Comparison of ENCODE assay signal across 8 cellular contexts in genomic region chr2:28895189-28895893, GRCh38.
A peak's percentile ranks its signal among the peaks of the same experiment; 100 is the strongest.
DNase-seq lines count a peak whose midpoint lies in the region; ATAC-seq and TF ChIP-seq lines count a peak whose summit lies in the region.

No MANE protein-coding gene starts in this region.

- ATAC-seq in GM19351 (IDR thresholded peaks at IDR 0.05; ENCODE audit: unreplicated experiment), result peak; percentile 11

- in situ Hi-C loops in brain microvascular endothelial cell (cut with HindIII; ENCODE audit: low pct_ligation_motif_present, low sequenced_read_pairs), result no loop called here

- H3K27me3 ChIP-seq in brain microvascular endothelial cell (replicated peaks), result no peaks in the 10 kb centered on the region

- peak overlapping the region; percentile 98 for H3K4me3 ChIP-seq in brain microvascular endothelial cell (ENCODE audit: low read depth, low read length)

- peak overlapping the region; percentile 66 for H3K27ac ChIP-seq in brain microvascular endothelial cell

- no peaks in the 10 kb centered on the region for H3K36me3 ChIP-seq in brain microvascular endothelial cell (replicated peaks)

- peak; percentile 41 for DNase-seq in AG08396 (ENCODE audit: low spot score)
- DNase-seq in HK-2 (ENCODE audit: unreplicated experiment), result peak; percentile 58
- DNase-seq in T-helper 2 cell, result peak in 4 of 5 experiments; percentile 8 to 49 (median 22)
- peak; percentile 13 for DNase-seq in brain microvascular endothelial cell
- peak; percentile 23 for DNase-seq in iPS-NIHi7 (ENCODE audit: extremely low spot score)
- peak; percentile 28 to 39 (median 35) for DNase-seq in stimulated activated CD4-positive, alpha-beta T cell treated with anti-CD3 and anti-CD28 coated beads, Interleukin-12 subunit alpha, Interleukin-12 subunit beta, amount 100 ng/mL, for 48 hours (ENCODE audit: low read depth in 2 of 3, low spot score in 1 of 3)
- no peak for DNase-seq in epidermal melanocyte (ENCODE audit: insufficient read length, low spot score)

- no peak for TF ChIP-seq CTCF in brain microvascular endothelial cell (IDR thresholded peaks at IDR 0.05; ENCODE audit: low read depth, low read length, missing control alignments)
